In the genomic region with DNA sequence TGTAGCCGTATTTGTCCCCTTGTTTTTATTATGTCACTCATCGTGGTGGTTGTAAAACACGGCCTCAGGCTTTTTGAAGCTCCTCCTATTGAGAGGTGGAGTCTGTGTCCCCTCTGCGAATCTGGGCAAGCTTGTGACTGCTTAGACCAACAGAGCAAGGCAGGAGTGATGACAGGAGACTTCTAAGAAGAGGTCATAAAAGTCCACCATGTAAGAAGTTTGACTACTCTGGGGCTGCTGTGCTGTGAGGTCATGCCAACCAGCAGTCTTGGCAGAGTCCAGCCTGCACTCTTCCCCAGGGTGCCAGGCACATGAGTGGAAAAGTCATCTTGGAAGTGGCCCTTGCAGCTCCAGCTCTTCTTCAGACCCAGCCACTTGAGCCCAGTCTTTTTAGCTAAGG, we compare ENCODE assay signal across 2 cellular contexts.
TF ChIP-seq lines count a peak whose summit lies in the region.

No MANE protein-coding gene starts in this region.

TF ChIP-seq in A549, 52 proteins besides CTCF, POLR2A, EP300 and RAD21:
- TF ChIP-seq ZSCAN20 (CRISPR knock-in tag; IDR thresholded peaks at IDR 0.05) (no peak), HEYL (CRISPR knock-in tag; IDR thresholded peaks at IDR 0.05) (no peak), CBX8 (IDR thresholded peaks at IDR 0.05) (no peak), RFX5 (IDR thresholded peaks at IDR 0.05) (no peak), EHMT2 (IDR thresholded peaks at IDR 0.05; ENCODE audit: low read depth) (no peak), CEBPB (IDR thresholded peaks at IDR 0.05) (no peak), ZNF302 (CRISPR knock-in tag; IDR thresholded peaks at IDR 0.05) (no peak), FOSB (CRISPR knock-in tag; IDR thresholded peaks at IDR 0.05) (no peak)
- TF ChIP-seq, protein P1, sequence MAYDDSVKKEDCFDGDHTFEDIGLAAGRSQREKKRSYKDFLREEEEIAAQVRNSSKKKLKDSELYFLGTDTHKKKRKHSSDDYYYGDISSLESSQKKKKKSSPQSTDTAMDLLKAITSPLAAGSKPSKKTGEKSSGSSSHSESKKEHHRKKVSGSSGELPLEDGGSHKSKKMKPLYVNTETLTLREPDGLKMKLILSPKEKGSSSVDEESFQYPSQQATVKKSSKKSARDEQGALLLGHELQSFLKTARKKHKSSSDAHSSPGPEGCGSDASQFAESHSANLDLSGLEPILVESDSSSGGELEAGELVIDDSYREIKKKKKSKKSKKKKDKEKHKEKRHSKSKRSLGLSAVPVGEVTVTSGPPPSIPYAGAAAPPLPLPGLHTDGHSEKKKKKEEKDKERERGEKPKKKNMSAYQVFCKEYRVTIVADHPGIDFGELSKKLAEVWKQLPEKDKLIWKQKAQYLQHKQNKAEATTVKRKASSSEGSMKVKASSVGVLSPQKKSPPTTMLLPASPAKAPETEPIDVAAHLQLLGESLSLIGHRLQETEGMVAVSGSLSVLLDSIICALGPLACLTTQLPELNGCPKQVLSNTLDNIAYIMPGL (CRISPR knock-in tag; IDR thresholded peaks at IDR 0.05; ENCODE audit: borderline replicate concordance): no peak
- TF ChIP-seq, protein P2, sequence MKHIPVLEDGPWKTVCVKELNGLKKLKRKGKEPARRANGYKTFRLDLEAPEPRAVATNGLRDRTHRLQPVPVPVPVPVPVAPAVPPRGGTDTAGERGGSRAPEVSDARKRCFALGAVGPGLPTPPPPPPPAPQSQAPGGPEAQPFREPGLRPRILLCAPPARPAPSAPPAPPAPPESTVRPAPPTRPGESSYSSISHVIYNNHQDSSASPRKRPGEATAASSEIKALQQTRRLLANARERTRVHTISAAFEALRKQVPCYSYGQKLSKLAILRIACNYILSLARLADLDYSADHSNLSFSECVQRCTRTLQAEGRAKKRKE (CRISPR knock-in tag; IDR thresholded peaks at IDR 0.05; ENCODE audit: low read depth): no peak
- TF ChIP-seq, protein P3, sequence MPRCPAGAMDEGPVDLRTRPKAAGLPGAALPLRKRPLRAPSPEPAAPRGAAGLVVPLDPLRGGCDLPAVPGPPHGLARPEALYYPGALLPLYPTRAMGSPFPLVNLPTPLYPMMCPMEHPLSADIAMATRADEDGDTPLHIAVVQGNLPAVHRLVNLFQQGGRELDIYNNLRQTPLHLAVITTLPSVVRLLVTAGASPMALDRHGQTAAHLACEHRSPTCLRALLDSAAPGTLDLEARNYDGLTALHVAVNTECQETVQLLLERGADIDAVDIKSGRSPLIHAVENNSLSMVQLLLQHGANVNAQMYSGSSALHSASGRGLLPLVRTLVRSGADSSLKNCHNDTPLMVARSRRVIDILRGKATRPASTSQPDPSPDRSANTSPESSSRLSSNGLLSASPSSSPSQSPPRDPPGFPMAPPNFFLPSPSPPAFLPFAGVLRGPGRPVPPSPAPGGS (IDR thresholded peaks at IDR 0.05): no peak
- TF ChIP-seq, protein P4, sequence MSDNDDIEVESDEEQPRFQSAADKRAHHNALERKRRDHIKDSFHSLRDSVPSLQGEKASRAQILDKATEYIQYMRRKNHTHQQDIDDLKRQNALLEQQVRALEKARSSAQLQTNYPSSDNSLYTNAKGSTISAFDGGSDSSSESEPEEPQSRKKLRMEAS (IDR thresholded peaks at IDR 0.05): no peak

TF ChIP-seq in IMR-90, 13 proteins besides CTCF, POLR2A, EP300 and RAD21:
- TF ChIP-seq SMC3 (IDR thresholded peaks at IDR 0.05; ENCODE audit: low read depth, low read length) (no peak), MAFK (IDR thresholded peaks at IDR 0.05; ENCODE audit: low read depth, low read length) (no peak), BHLHE40 (IDR thresholded peaks at IDR 0.05; ENCODE audit: low read depth, low read length) (no peak), CHD1 (IDR thresholded peaks at IDR 0.05; ENCODE audit: low read depth, low read length) (no peak), CEBPB (IDR thresholded peaks at IDR 0.05; ENCODE audit: low read depth, low read length) (no peak), MAZ (IDR thresholded peaks at IDR 0.05; ENCODE audit: borderline replicate concordance, low read depth, low read length) (no peak), FOS (IDR thresholded peaks at IDR 0.05; ENCODE audit: low read depth, low read length) (no peak), MXI1 (IDR thresholded peaks at IDR 0.05; ENCODE audit: borderline replicate concordance, low read depth, low read length) (no peak), NFE2L2 (IDR thresholded peaks at IDR 0.05; ENCODE audit: low read depth, low read length) (no peak), RCOR1 (IDR thresholded peaks at IDR 0.05; ENCODE audit: insufficient replicate concordance, low read length) (no peak), RFX5 (IDR thresholded peaks at IDR 0.05; ENCODE audit: low read depth, low read length) (no peak)
- TF ChIP-seq, protein P5, sequence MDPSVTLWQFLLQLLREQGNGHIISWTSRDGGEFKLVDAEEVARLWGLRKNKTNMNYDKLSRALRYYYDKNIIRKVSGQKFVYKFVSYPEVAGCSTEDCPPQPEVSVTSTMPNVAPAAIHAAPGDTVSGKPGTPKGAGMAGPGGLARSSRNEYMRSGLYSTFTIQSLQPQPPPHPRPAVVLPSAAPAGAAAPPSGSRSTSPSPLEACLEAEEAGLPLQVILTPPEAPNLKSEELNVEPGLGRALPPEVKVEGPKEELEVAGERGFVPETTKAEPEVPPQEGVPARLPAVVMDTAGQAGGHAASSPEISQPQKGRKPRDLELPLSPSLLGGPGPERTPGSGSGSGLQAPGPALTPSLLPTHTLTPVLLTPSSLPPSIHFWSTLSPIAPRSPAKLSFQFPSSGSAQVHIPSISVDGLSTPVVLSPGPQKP (IDR thresholded peaks at IDR 0.05; ENCODE audit: borderline replicate concordance, low read depth, low read length): no peak
- TF ChIP-seq, protein P6, sequence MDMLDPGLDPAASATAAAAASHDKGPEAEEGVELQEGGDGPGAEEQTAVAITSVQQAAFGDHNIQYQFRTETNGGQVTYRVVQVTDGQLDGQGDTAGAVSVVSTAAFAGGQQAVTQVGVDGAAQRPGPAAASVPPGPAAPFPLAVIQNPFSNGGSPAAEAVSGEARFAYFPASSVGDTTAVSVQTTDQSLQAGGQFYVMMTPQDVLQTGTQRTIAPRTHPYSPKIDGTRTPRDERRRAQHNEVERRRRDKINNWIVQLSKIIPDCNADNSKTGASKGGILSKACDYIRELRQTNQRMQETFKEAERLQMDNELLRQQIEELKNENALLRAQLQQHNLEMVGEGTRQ (IDR thresholded peaks at IDR 0.05; ENCODE audit: low read depth, low read length): no peak
